Comparison of ENCODE assay signal across 27 cellular contexts in genomic region chr11:38206663-38207062, GRCh38.
"Had no signal": no experiment of that assay in that cellular context is flagged by ENCODE, and none has a peak within 500 bp of the region (broad histone marks: within the 10 kb centered on the region; RNA-seq: fewer than 3 reads in every experiment).

No MANE protein-coding gene starts in this region.

- H3K9ac ChIP-seq: KMS-11, SK-N-SH had no signal

- ATAC-seq: Panc1, PC-3, T-cell had no signal

- FAIRE-seq: HTR-8/SVneo had no signal

- DNase-seq: Kasumi-1, MM.1S, MV-4-11, NCI-H1048, NCI-H1105, NCI-H1417, NCI-H146, NCI-H1694 treated with DMSO at 0.1 percent for 48 hours, NCI-H1930, NCI-H2081 treated with DMSO at 0.1 percent for 48 hours, NCI-H2171, NCI-H226, NCI-H446, NCI-H510A, NCI-H524 treated with DMSO at 0.1 percent for 48 hours, NCI-H69, NCI-H774, PC-3, SHP77, SK-N-SH, SW 1271, T-cell had no signal

- H3K9me3 ChIP-seq: SK-N-SH had no signal

- H3K4me2 ChIP-seq: KMS-11, SK-N-SH had no signal

- H3K27ac ChIP-seq: HL-60, KMS-11, RWPE1 had no signal
